Comparison of ENCODE assay signal across 1 cellular context in genomic region chr16:2470603-2471015, GRCh38.
TF ChIP-seq lines count a peak whose summit lies in the region.

No MANE protein-coding gene starts in this region.

TF ChIP-seq in HepG2, 621 proteins besides CTCF, POLR2A, EP300 and RAD21:
- TF ChIP-seq ZFP91 (CRISPR knock-in tag; IDR thresholded peaks at IDR 0.05; ENCODE audit: borderline replicate concordance) (no peak), ZNF567 (CRISPR knock-in tag; IDR thresholded peaks at IDR 0.05; ENCODE audit: borderline replicate concordance) (no peak), FOXO1 (CRISPR knock-in tag; IDR thresholded peaks at IDR 0.05) (no peak), ZBTB1 (CRISPR knock-in tag; IDR thresholded peaks at IDR 0.05; ENCODE audit: borderline replicate concordance) (no peak), ZNF557 (CRISPR knock-in tag; IDR thresholded peaks at IDR 0.05) (no peak), HIC2 (CRISPR knock-in tag; IDR thresholded peaks at IDR 0.05; ENCODE audit: low read depth) (no peak), GMEB1 (CRISPR knock-in tag; IDR thresholded peaks at IDR 0.05; ENCODE audit: borderline replicate concordance) (no peak), REL (CRISPR knock-in tag; conservative IDR thresholded peaks at IDR 0.05) (no peak), ZBTB7A (CRISPR knock-in tag; IDR thresholded peaks at IDR 0.05) (no peak), ATF4 (CRISPR knock-in tag; IDR thresholded peaks at IDR 0.05) (no peak), ELF3 (CRISPR knock-in tag; IDR thresholded peaks at IDR 0.05) (no peak), CAMTA2 (CRISPR knock-in tag; IDR thresholded peaks at IDR 0.05; ENCODE audit: borderline replicate concordance) (0 out of 2 replicates have a peak, but pooled peaks have one; percentile 27), SIX4 (CRISPR knock-in tag; IDR thresholded peaks at IDR 0.05) (no peak), EZH2 (conservative IDR thresholded peaks at IDR 0.05; ENCODE audit: low read depth, low read length) (peak; percentile 68; the same call in 1 of the 2 replicates), NFKB2 (CRISPR knock-in tag; IDR thresholded peaks at IDR 0.05; ENCODE audit: borderline replicate concordance) (no peak), GATAD1 (CRISPR knock-in tag; IDR thresholded peaks at IDR 0.05) (no peak), U2AF2 (IDR thresholded peaks at IDR 0.05; ENCODE audit: low read depth, low read length) (no peak), FUBP1 (CRISPR knock-in tag; IDR thresholded peaks at IDR 0.05; ENCODE audit: borderline replicate concordance) (no peak), HNRNPH1 (optimal IDR thresholded peaks at IDR 0.05; ENCODE audit: low read depth, low read length) (no peak), MTF2 (CRISPR knock-in tag; IDR thresholded peaks at IDR 0.05; ENCODE audit: borderline replicate concordance) (no peak), ZSCAN22 (CRISPR knock-in tag; IDR thresholded peaks at IDR 0.05) (peak; percentile 87), NKX3-1 (CRISPR knock-in tag; IDR thresholded peaks at IDR 0.05) (no peak), TMF1 (CRISPR knock-in tag; IDR thresholded peaks at IDR 0.05; ENCODE audit: low read depth) (no peak), SP1 (IDR thresholded peaks at IDR 0.05) (no peak), SP1 (CRISPR knock-in tag; IDR thresholded peaks at IDR 0.05) (no peak), ZFAT (CRISPR knock-in tag; conservative IDR thresholded peaks at IDR 0.05) (no peak), KAT8 (CRISPR knock-in tag; IDR thresholded peaks at IDR 0.05) (no peak), RXRB (CRISPR knock-in tag; IDR thresholded peaks at IDR 0.05; ENCODE audit: borderline replicate concordance) (no peak), RNF2 (conservative IDR thresholded peaks at IDR 0.05; ENCODE audit: low read depth) (no peak)
- TF ChIP-seq, protein P1, sequence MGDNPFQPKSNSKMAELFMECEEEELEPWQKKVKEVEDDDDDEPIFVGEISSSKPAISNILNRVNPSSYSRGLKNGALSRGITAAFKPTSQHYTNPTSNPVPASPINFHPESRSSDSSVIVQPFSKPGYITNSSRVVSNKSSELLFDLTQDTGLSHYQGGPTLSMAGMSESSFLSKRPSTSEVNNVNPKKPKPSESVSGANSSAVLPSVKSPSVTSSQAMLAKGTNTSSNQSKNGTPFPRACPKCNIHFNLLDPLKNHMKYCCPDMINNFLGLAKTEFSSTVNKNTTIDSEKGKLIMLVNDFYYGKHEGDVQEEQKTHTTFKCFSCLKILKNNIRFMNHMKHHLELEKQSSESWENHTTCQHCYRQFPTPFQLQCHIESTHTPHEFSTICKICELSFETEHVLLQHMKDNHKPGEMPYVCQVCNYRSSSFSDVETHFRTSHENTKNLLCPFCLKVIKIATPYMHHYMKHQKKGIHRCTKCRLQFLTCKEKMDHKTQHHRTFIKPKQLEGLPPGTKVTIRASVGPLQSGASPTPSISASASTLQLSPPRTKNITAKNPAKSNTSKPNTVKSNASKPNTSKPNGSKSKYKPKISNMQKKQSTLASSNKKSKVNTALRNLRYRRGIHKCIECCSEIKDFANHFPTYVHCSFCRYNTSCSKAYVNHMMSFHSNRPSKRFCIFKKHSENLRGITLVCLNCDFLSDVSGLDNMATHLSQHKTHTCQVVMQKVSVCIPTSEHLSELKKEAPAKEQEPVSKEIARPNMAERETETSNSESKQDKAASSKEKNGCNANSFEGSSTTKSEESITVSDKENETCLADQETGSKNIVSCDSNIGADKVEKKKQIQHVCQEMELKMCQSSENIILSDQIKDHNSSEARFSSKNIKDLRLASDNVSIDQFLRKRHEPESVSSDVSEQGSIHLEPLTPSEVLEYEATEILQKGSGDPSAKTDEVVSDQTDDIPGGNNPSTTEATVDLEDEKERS (CRISPR knock-in tag; IDR thresholded peaks at IDR 0.05): no peak
- TF ChIP-seq, protein P2, sequence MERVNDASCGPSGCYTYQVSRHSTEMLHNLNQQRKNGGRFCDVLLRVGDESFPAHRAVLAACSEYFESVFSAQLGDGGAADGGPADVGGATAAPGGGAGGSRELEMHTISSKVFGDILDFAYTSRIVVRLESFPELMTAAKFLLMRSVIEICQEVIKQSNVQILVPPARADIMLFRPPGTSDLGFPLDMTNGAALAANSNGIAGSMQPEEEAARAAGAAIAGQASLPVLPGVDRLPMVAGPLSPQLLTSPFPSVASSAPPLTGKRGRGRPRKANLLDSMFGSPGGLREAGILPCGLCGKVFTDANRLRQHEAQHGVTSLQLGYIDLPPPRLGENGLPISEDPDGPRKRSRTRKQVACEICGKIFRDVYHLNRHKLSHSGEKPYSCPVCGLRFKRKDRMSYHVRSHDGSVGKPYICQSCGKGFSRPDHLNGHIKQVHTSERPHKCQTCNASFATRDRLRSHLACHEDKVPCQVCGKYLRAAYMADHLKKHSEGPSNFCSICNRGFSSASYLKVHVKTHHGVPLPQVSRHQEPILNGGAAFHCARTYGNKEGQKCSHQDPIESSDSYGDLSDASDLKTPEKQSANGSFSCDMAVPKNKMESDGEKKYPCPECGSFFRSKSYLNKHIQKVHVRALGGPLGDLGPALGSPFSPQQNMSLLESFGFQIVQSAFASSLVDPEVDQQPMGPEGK (CRISPR knock-in tag; IDR thresholded peaks at IDR 0.05): 0 out of 2 replicates have a peak, but pooled peaks have one; percentile 25
TF ChIP-seq in HepG2: peak in this region for 4.
